In the genomic region with DNA sequence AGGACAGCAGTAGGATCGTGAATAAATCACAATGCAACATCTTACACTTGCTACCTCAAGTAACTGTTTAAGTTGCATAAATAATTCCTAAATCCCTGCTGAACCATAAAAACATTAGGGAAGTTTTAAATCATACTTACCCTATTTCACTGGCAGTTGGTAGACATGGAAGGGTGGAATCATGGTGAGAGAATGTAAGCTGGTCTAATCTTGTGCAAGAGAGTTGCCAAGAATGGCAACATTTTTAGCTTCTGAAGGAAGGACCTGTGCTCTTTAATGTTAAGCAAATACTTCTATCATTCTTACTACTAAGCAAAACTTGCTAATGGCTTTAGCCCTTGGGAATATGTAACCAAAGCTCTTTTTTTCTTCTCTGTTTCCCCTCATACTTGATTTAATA, we compare ENCODE assay signal across 21 cellular contexts. TPM values are rescaled to one million over a fixed set of nuclear protein-coding genes. Genes with fewer than 3 reads are reported as not detected.
"Had no signal": no experiment of that assay in that cellular context is flagged by ENCODE, and none has a peak within 500 bp of the region (broad histone marks: within the 10 kb centered on the region; RNA-seq: fewer than 3 reads in every experiment).

No MANE protein-coding gene starts in this region.

- H3K36me3 ChIP-seq: MG63 had no signal

- H3K9ac ChIP-seq: SK-N-SH had no signal

- ATAC-seq: Panc1, PC-3 had no signal

- H3K4me3 ChIP-seq: MG63 had no signal

- H3K9me3 ChIP-seq: MG63, SK-N-SH had no signal

- H3K4me2 ChIP-seq: SK-N-SH had no signal

- DNase-seq: KBM-7, MG63, NCI-H1092, NCI-H1105 treated with DMSO at 0.1 percent for 48 hours, NCI-H1417 treated with DMSO at 0.1 percent for 48 hours, NCI-H146, NCI-H1694 treated with DMSO at 0.1 percent for 48 hours, NCI-H1930, NCI-H2081, NCI-H2107, NCI-H226, NCI-H446, NCI-H510A, NCI-H524 treated with DMSO at 0.1 percent for 48 hours, NCI-H69, NCI-H774, PC-3, SHP77, SK-N-SH had no signal

RNA-seq across cellular contexts. Expression of a gene that starts 46.8 kb away (rescaled TPM):
- total RNA-seq: PC-3, SK-MEL-5 had no signal
